9 cellular contexts compared by ENCODE assay signal in genomic region chr1:40478276-40478675, GRCh38. TPM values are rescaled to one million over a fixed set of nuclear protein-coding genes. Genes with fewer than 3 reads are reported as not detected.
DNase-seq lines count a peak whose midpoint lies in the region; ATAC-seq and TF ChIP-seq lines count a peak whose summit lies in the region.
"Had no signal": no experiment of that assay in that cellular context is flagged by ENCODE, and none has a peak within 500 bp of the region (broad histone marks: within the 10 kb centered on the region; RNA-seq: fewer than 3 reads in every experiment).

No MANE protein-coding gene starts in this region.

- peaks cover 29 to 46% (median 41%) of the 10 kb centered on the region in 11 experiments for H3K36me3 ChIP-seq in BLaER1 treated with 17β-estradiol and CSF1 and Interleukin-3, amounts not matched to agents 10 nM and 100 nM

- peak overlapping the region in 9 of 11 experiments; percentile 77 to 88 (median 83); a peak in 15 of 22 replicates for H3K9ac ChIP-seq in BLaER1 treated with 17β-estradiol and CSF1 and Interleukin-3, amounts not matched to agents 10 nM and 100 nM

- H4K20me1 ChIP-seq in BLaER1 treated with 17β-estradiol and CSF1 and Interleukin-3, amounts not matched to agents 10 nM and 100 nM, result no peaks in the 10 kb centered on the region

- H3K4me1 Mint-ChIP-seq in IgD-negative memory B cell (peaks cover 10 to 15% (median 12%) of the 10 kb centered on the region in 3 donors), neural crest cell (peaks cover 27% of the 10 kb centered on the region)
- H3K4me1 Mint-ChIP-seq in effector memory CD8-positive, alpha-beta T cell (ENCODE audit: low read depth in 2 of 2), result peaks cover 11 to 30% of the 10 kb centered on the region in 2 donors

- H3K4me3 Mint-ChIP-seq in IgD-negative memory B cell (peak overlapping the region; percentile 85 to 95 (median 90)), neural crest cell (peak overlapping the region; percentile 92)
- peak overlapping the region; percentile 76 to 90 for H3K4me3 Mint-ChIP-seq in effector memory CD8-positive, alpha-beta T cell

- peak overlapping the region; percentile 71 to 94 (median 79); a peak in 19 of 20 replicates for H3K4me3 ChIP-seq in BLaER1 treated with 17β-estradiol and CSF1 and Interleukin-3, amounts not matched to agents 10 nM and 100 nM

- H3K27me3 Mint-ChIP-seq in IgD-negative memory B cell (no peaks in the 10 kb centered on the region), neural crest cell (ENCODE audit: low read depth) (no peaks in the 10 kb centered on the region)
- no peaks in the 10 kb centered on the region for H3K27me3 Mint-ChIP-seq in effector memory CD8-positive, alpha-beta T cell

- H3K36me3 Mint-ChIP-seq in IgD-negative memory B cell (peaks cover 22% of the 10 kb centered on the region), neural crest cell (ENCODE audit: low read depth) (peaks cover 38% of the 10 kb centered on the region)
- H3K36me3 Mint-ChIP-seq in effector memory CD8-positive, alpha-beta T cell (ENCODE audit: insufficient read depth), result peaks cover 10% of the 10 kb centered on the region

- H3K4me2 ChIP-seq in BLaER1 treated with 17β-estradiol and CSF1 and Interleukin-3, amounts not matched to agents 10 nM and 100 nM, result peak overlapping the region; percentile 80 to 98 (median 93)

- H3K27me3 ChIP-seq in BLaER1 treated with 17β-estradiol and CSF1 and Interleukin-3, amounts not matched to agents 10 nM and 100 nM, result no peaks in the 10 kb centered on the region
- H3K27me3 ChIP-seq: Peyer's patch had no signal

- peaks cover 61 to 81% (median 74%) of the 10 kb centered on the region in 11 experiments for H3K9me3 ChIP-seq in BLaER1 treated with 17β-estradiol and CSF1 and Interleukin-3, amounts not matched to agents 10 nM and 100 nM (replicated peaks in 1 of 11)

- peaks cover 11 to 30% (median 22%) of the 10 kb centered on the region in 3 donors for H3K9me3 Mint-ChIP-seq in IgD-negative memory B cell
- peaks cover 4 to 9% of the 10 kb centered on the region in 2 donors for H3K9me3 Mint-ChIP-seq in effector memory CD8-positive, alpha-beta T cell
- peaks cover 17% of the 10 kb centered on the region for H3K9me3 Mint-ChIP-seq in neural crest cell

- H3K27ac ChIP-seq in BLaER1 treated with 17β-estradiol and CSF1 and Interleukin-3, amounts not matched to agents 10 nM and 100 nM, result peak overlapping the region in 1 of 11 experiments; percentile 86; a peak in 1 of 22 replicates

- H3K4me1 ChIP-seq in BLaER1 treated with 17β-estradiol and CSF1 and Interleukin-3, amounts not matched to agents 10 nM and 100 nM, result peaks cover 14 to 27% (median 21%) of the 10 kb centered on the region in 10 experiments

- no peak for TF ChIP-seq CTCF in neural crest cell (conservative IDR thresholded peaks at IDR 0.05)
- no peak for TF ChIP-seq CTCF in GM10266 (IDR thresholded peaks at IDR 0.05; ENCODE audit: control insufficient read depth, insufficient read depth, low read depth, missing control alignments)

- DNase-seq in effector memory CD8-positive, alpha-beta T cell, result no peak
- DNase-seq in neural crest cell (ENCODE audit: low read depth, low spot score), result no peak
- no peak for DNase-seq in GM10266 (ENCODE audit: extremely low spot score)
- no peak for DNase-seq in GDM1 (lab: John Stamatoyannopoulos, UW)
- no peak for DNase-seq in SW480 (ENCODE audit: low spot score)
- no peak for DNase-seq in ecto neural progenitor cell (ENCODE audit: low spot score)

- H3K27ac Mint-ChIP-seq in IgD-negative memory B cell (peak overlapping the region in 1 of 3 donors; percentile 60), neural crest cell (ENCODE audit: unreplicated experiment) (no peak overlapping the region)
- peak overlapping the region in 1 of 2 donors; percentile 33 for H3K27ac Mint-ChIP-seq in effector memory CD8-positive, alpha-beta T cell

- ATAC-seq in effector memory CD8-positive, alpha-beta T cell (replicated peaks), result no peak

RNA-seq across cellular contexts. Expression of gene ZFP69, which starts 1.2 kb away (rescaled TPM):
- polyA plus RNA-seq in IgD-negative memory B cell, result 5.7 TPM
- 6.9 and 8.0 TPM in 2 replicates for total RNA-seq in neural crest cell

RNA-seq across cellular contexts. Expression of gene ZFP69B, which starts 28.0 kb away (rescaled TPM):
- 0.95 TPM for polyA plus RNA-seq in IgD-negative memory B cell
- total RNA-seq in neural crest cell, result 14.3 and 15.7 TPM in 2 replicates

RNA-seq across cellular contexts. Expression of gene EXO5, which starts 30.3 kb away (rescaled TPM):
- 7.9 TPM for polyA plus RNA-seq in IgD-negative memory B cell
- total RNA-seq in neural crest cell, result 15.5 and 19.7 TPM in 2 replicates

RNA-seq across cellular contexts. Expression of gene ZNF684, which starts 53.2 kb away (rescaled TPM):
- 4.5 TPM for polyA plus RNA-seq in IgD-negative memory B cell
- total RNA-seq in neural crest cell, result 6.4 and 7.9 TPM in 2 replicates
